ENCODE assay signal across 9 cellular contexts in genomic region chr20:62405981-62406513, GRCh38. TPM values are rescaled to one million over a fixed set of nuclear protein-coding genes. Genes with fewer than 3 reads are reported as not detected.
A peak's percentile ranks its signal among the peaks of the same experiment; 100 is the strongest.
DNase-seq lines count a peak whose midpoint lies in the region; ATAC-seq, FAIRE-seq and TF ChIP-seq lines count a peak whose summit lies in the region.
"Had no signal": no experiment of that assay in that cellular context is flagged by ENCODE, and none has a peak within 500 bp of the region (broad histone marks: within the 10 kb centered on the region; RNA-seq: fewer than 3 reads in every experiment).

No MANE protein-coding gene starts in this region.

- peak overlapping the region; percentile 52 for H3K4me3 ChIP-seq in AG09309 (ENCODE audit: control insufficient read depth, low read depth, low read length)
- peak overlapping the region; percentile 81 for H3K4me3 ChIP-seq in LNCaP clone FGC (ENCODE audit: low read depth, low read length)

- H3K4me3 Mint-ChIP-seq in dendritic cell treated with granulocyte-macrophage colony-stimulating factor and Interleukin-4, amounts not matched to agents 40 ng/mL and 50 ng/mL, for 4 days, result peak overlapping the region; percentile 70
- peak overlapping the region; percentile 67 to 88 (median 76) for H3K4me3 Mint-ChIP-seq in naive B cell

- H3K27me3 Mint-ChIP-seq in dendritic cell treated with granulocyte-macrophage colony-stimulating factor and Interleukin-4, amounts not matched to agents 40 ng/mL and 50 ng/mL, for 4 days, result peaks cover 18% of the 10 kb centered on the region
- no peaks in the 10 kb centered on the region for H3K27me3 Mint-ChIP-seq in naive B cell

- TF ChIP-seq CTCF in AG09309 (IDR thresholded peaks at IDR 0.05; ENCODE audit: control insufficient read depth, insufficient read depth, low read depth, low read length, missing control alignments) (no peak), LNCaP clone FGC (IDR thresholded peaks at IDR 0.05; ENCODE audit: control insufficient read depth, extremely low read depth, insufficient read depth) (no peak)

- H3K36me3 Mint-ChIP-seq in dendritic cell treated with granulocyte-macrophage colony-stimulating factor and Interleukin-4, amounts not matched to agents 40 ng/mL and 50 ng/mL, for 4 days (ENCODE audit: low read depth), result peaks cover 25% of the 10 kb centered on the region
- no peaks in the 10 kb centered on the region for H3K36me3 Mint-ChIP-seq in naive B cell

- ATAC-seq in naive B cell (ENCODE audit: low read depth in 2 of 2) (no peak), GM18868 (IDR thresholded peaks at IDR 0.05; ENCODE audit: unreplicated experiment) (no peak), HG02571 (IDR thresholded peaks at IDR 0.05; ENCODE audit: unreplicated experiment) (no peak)

- no peaks in the 10 kb centered on the region for H3K9me3 Mint-ChIP-seq in dendritic cell treated with granulocyte-macrophage colony-stimulating factor and Interleukin-4, amounts not matched to agents 40 ng/mL and 50 ng/mL, for 4 days
- no peaks in the 10 kb centered on the region for H3K9me3 Mint-ChIP-seq in naive B cell

- no peak for FAIRE-seq in RCC 7860 (lab: Jason Lieb, UNC)

- peaks cover 37% of the 10 kb centered on the region for H3K4me1 Mint-ChIP-seq in dendritic cell treated with granulocyte-macrophage colony-stimulating factor and Interleukin-4, amounts not matched to agents 40 ng/mL and 50 ng/mL, for 4 days (ENCODE audit: low read depth)
- H3K4me1 Mint-ChIP-seq in naive B cell, result peaks cover 24 to 46% (median 35%) of the 10 kb centered on the region in 3 donors

- intact Hi-C loops in dendritic cell treated with granulocyte-macrophage colony-stimulating factor and Interleukin-4, amounts not matched to agents 40 ng/mL and 50 ng/mL, for 4 days (cut with micrococcal nuclease), result no loop called here

- DNase-seq in AG09309 (ENCODE audit: low read depth), result no peak
- DNase-seq in LNCaP clone FGC (ENCODE audit: low read depth), result no peak
- no peak for DNase-seq in naive B cell
- no peak for DNase-seq in foreskin melanocyte
- no peak for DNase-seq in RCC 7860 (ENCODE audit: low spot score)
- DNase-seq: NCI-H1417 treated with DMSO at 0.1 percent for 48 hours had no signal

- peak overlapping the region; percentile 17 for H3K27ac Mint-ChIP-seq in dendritic cell treated with granulocyte-macrophage colony-stimulating factor and Interleukin-4, amounts not matched to agents 40 ng/mL and 50 ng/mL, for 4 days
- peak overlapping the region in 2 of 6 donors; percentile 43 to 47 for H3K27ac Mint-ChIP-seq in naive B cell

RNA-seq across cellular contexts. Expression of gene CABLES2, which starts 1.0 kb away (rescaled TPM):
- polyA plus RNA-seq in naive B cell (ENCODE audit: low read depth in 6 of 6), result 1 to 10 TPM in 4 of 6 donors, under 1 TPM in 1, not detected in 1; 1.00 to 3.3 (median 1.2) TPM

RNA-seq across cellular contexts. Expression of gene RPS21, which starts 19.1 kb away (rescaled TPM):
- 1,000 to 10,000 TPM; 1,712 to 3,127 (median 2,557) TPM for polyA plus RNA-seq in naive B cell (ENCODE audit: low read depth in 6 of 6)

RNA-seq across cellular contexts. Expression of gene RBBP8NL, which starts 21.3 kb away (rescaled TPM):
- polyA plus RNA-seq in naive B cell (ENCODE audit: low read depth in 6 of 6), result not detected

RNA-seq across cellular contexts. Expression of gene LAMA5, which starts 38.9 kb away (rescaled TPM):
- polyA plus RNA-seq in naive B cell (ENCODE audit: low read depth in 6 of 6), result 10 to 100 TPM in 1 of 6 donors, 1 to 10 TPM in 4, under 1 TPM in 1; 0.50 to 11.9 (median 6.1) TPM
